ENCODE assay signal across 28 cellular contexts in genomic region chr7:84912018-84912417, GRCh38.
"Had no signal": no experiment of that assay in that cellular context is flagged by ENCODE, and none has a peak within 500 bp of the region (broad histone marks: within the 10 kb centered on the region; RNA-seq: fewer than 3 reads in every experiment).

No MANE protein-coding gene starts in this region.

- ATAC-seq: gastrocnemius medialis; heart right ventricle; left cardiac atrium; lower lobe of right lung; natural killer cell treated with Interleukin-12 subunit alpha and Interleukin-12 subunit beta and Interleukin-15 and Interleukin-18, amount 100 ng/mL, for 72 hours; right lobe of liver had no signal

- H3K27me3 Mint-ChIP-seq: memory B cell; natural killer cell treated with Interleukin-12 subunit alpha and Interleukin-12 subunit beta and Interleukin-15 and Interleukin-18, amount 100 ng/mL, for 72 hours had no signal

- DNase-seq: effector CD4-positive, alpha-beta T cell; endodermal cell; gastrocnemius medialis; heart right ventricle; hypothalamus; immature natural killer cell; kidney; left cardiac atrium; left ventricle myocardium inferior; lower lobe of right lung; midbrain; nucleus accumbens; retina; right lobe of liver; spleen; stimulated activated CD4-positive, alpha-beta T cell treated with anti-CD3 and anti-CD28 coated beads, Interleukin-15, amount 100 ng/mL, for 24 hours; stimulated activated CD4-positive, alpha-beta T cell treated with anti-CD3 and anti-CD28 coated beads, Interleukin-1b, Interleukin-23, amount 100 ng/mL, for 48 hours; stimulated activated naive CD4-positive, alpha-beta T cell; stomach; substantia nigra; transverse colon had no signal

- H3K9me3 Mint-ChIP-seq: neural progenitor cell had no signal

- H3K36me3 Mint-ChIP-seq: immature natural killer cell; memory B cell; natural killer cell treated with Interleukin-12 subunit alpha and Interleukin-12 subunit beta and Interleukin-15 and Interleukin-18, amount 100 ng/mL, for 72 hours; neural progenitor cell had no signal

- H3K4me1 Mint-ChIP-seq: immature natural killer cell, memory B cell had no signal

- H3K36me3 ChIP-seq: gastrocnemius medialis, heart right ventricle, left ventricle myocardium inferior, lower lobe of right lung, neural progenitor cell, prostate gland, right lobe of liver, spleen, stomach, thoracic aorta, transverse colon had no signal

- H3K27ac Mint-ChIP-seq: endodermal cell; immature natural killer cell; memory B cell; natural killer cell treated with Interleukin-12 subunit alpha and Interleukin-12 subunit beta and Interleukin-15 and Interleukin-18, amount 100 ng/mL, for 72 hours; neural progenitor cell had no signal

- H3K27ac ChIP-seq: coronary artery, gastrocnemius medialis, heart right ventricle, left ventricle myocardium inferior, lower lobe of right lung, neural progenitor cell, parathyroid adenoma, prostate gland, right lobe of liver, spleen, stomach, thoracic aorta, transverse colon had no signal

- H3K4me1 ChIP-seq: gastrocnemius medialis, left ventricle myocardium inferior, lower lobe of right lung, neural progenitor cell, parathyroid adenoma, prostate gland, right lobe of liver, spleen, transverse colon had no signal

- H3K4me3 ChIP-seq: coronary artery, gastrocnemius medialis, heart right ventricle, left ventricle myocardium inferior, lower lobe of right lung, neural progenitor cell, prostate gland, right lobe of liver, spleen, stomach, thoracic aorta, transverse colon had no signal

- H3K4me3 Mint-ChIP-seq: endodermal cell; immature natural killer cell; memory B cell; natural killer cell treated with Interleukin-12 subunit alpha and Interleukin-12 subunit beta and Interleukin-15 and Interleukin-18, amount 100 ng/mL, for 72 hours; neural progenitor cell had no signal

- H3K9ac ChIP-seq: neural progenitor cell, parathyroid adenoma had no signal

- H3K9me3 ChIP-seq: gastrocnemius medialis, heart right ventricle, left ventricle myocardium inferior, lower lobe of right lung, prostate gland, right lobe of liver, spleen, stomach, thoracic aorta, transverse colon had no signal

- H3K27me3 ChIP-seq: gastrocnemius medialis, heart right ventricle, neural progenitor cell, right lobe of liver, spleen, stomach, transverse colon had no signal
